In genomic region chr17:63452091-63452978, GRCh38 we compare ENCODE assay signal across 17 cellular contexts. TPM values are rescaled to one million over a fixed set of nuclear protein-coding genes. Genes with fewer than 3 reads are reported as not detected.
DNase-seq lines count a peak whose midpoint lies in the region; ATAC-seq, FAIRE-seq and TF ChIP-seq lines count a peak whose summit lies in the region.
"Had no signal": no experiment of that assay in that cellular context is flagged by ENCODE, and none has a peak within 500 bp of the region (broad histone marks: within the 10 kb centered on the region; RNA-seq: fewer than 3 reads in every experiment).

No MANE protein-coding gene starts in this region.

- no peak for ATAC-seq in left ventricle myocardium superior
- ATAC-seq in left cardiac atrium: no peak
- ATAC-seq: Panc1 had no signal

- DNase-seq in left ventricle myocardium superior (peak; percentile 19), left cardiac atrium (no peak), RWPE1 (ENCODE audit: low spot score) (no peak), glutamatergic neuron (no peak), small intestine (peak; percentile 95), C1 segment of cervical spinal cord (lab: John Stamatoyannopoulos, UW) (no peak), HTR-8/SVneo (ENCODE audit: insufficient read length, low spot score) (no peak), kidney tubule cell (ENCODE audit: low spot score) (no peak)
- DNase-seq: Caco-2; CD4-positive, CD25-positive, alpha-beta regulatory T cell; DMS53; NCI-H1436 treated with DMSO at 0.1 percent for 48 hours; NCI-H2029 treated with DMSO at 0.1 percent for 48 hours; Right ventricle myocardium superior had no signal

- no peaks in the 10 kb centered on the region for H3K36me3 Mint-ChIP-seq in glutamatergic neuron (ENCODE audit: unreplicated experiment)
- H3K36me3 Mint-ChIP-seq: CD4-positive, CD25-positive, alpha-beta regulatory T cell had no signal

- 29 to 68% (median 52%) methylated on average over 14 to 15 of the region's 15 CpGs for WGBS in small intestine, 3 donors

- H3K36me3 ChIP-seq in small intestine (ENCODE audit: control insufficient read depth in 2 of 2, insufficient read depth in 2 of 2, low read length in 2 of 2): no peaks in the 10 kb centered on the region

- TF ChIP-seq CTCF in RWPE1 (conservative IDR thresholded peaks at IDR 0.05; ENCODE audit: low read depth) (no peak), glutamatergic neuron (IDR thresholded peaks at IDR 0.05; ENCODE audit: partially characterized antibody, unreplicated experiment) (no peak)

- CTCF ChIA-PET in RWPE1 (lab: Yijun Ruan, JAX): interaction anchor here (0.5 to 2.4 kb wide), 3 partner anchors 11 to 333 kb away, joined by 3 to 8 read pairs (median 3); no protein-coding TSS in a partner anchor

- peaks cover 11% of the 10 kb centered on the region for H3K27me3 Mint-ChIP-seq in glutamatergic neuron (ENCODE audit: unreplicated experiment)

- FAIRE-seq in small intestine (lab: Jason Lieb, UNC) (no peak), HTR-8/SVneo (lab: Jason Lieb, UNC) (no peak)

- H3K9me3 Mint-ChIP-seq in glutamatergic neuron (ENCODE audit: unreplicated experiment): peaks cover 8% of the 10 kb centered on the region
- H3K9me3 Mint-ChIP-seq: CD4-positive, CD25-positive, alpha-beta regulatory T cell had no signal

- peaks cover 0 to 25% of the 10 kb centered on the region in 2 donors for H3K4me1 ChIP-seq in small intestine (ENCODE audit: control insufficient read depth in 2 of 2, insufficient read depth in 1 of 2, low read depth in 1 of 2, low read length in 1 of 2)

- H3K27ac ChIP-seq in RWPE1: peak overlapping the region; percentile 47
- H3K27ac ChIP-seq in small intestine (ENCODE audit: low read depth in 1 of 2, low read length in 1 of 2): peak overlapping the region; percentile 59 to 93
- H3K27ac ChIP-seq: KMS-11, SK-N-MC had no signal

- H3K4me1 Mint-ChIP-seq in glutamatergic neuron (ENCODE audit: low read depth, unreplicated experiment): peaks cover 15% of the 10 kb centered on the region

- POLR2A ChIA-PET in RWPE1 (lab: Yijun Ruan, JAX; ENCODE audit: low non-redundant PET): no interaction called here

- intact Hi-C loops in left ventricle myocardium superior (cut with micrococcal nuclease): no loop called here
- intact Hi-C loops in left cardiac atrium (cut with DNase I): no loop called here

- H3K4me3 Mint-ChIP-seq in glutamatergic neuron (ENCODE audit: unreplicated experiment): peak overlapping the region; percentile 52
- H3K4me3 Mint-ChIP-seq: CD4-positive, CD25-positive, alpha-beta regulatory T cell had no signal

- no peaks in the 10 kb centered on the region for H3K9me3 ChIP-seq in small intestine (ENCODE audit: control insufficient read depth, low read depth)
- H3K9me3 ChIP-seq: Caco-2 had no signal

- no peak overlapping the region for H3K4me3 ChIP-seq in small intestine (ENCODE audit: low read depth in 1 of 2, low read length in 2 of 2)
- H3K4me3 ChIP-seq: SK-N-MC had no signal

- no peaks in the 10 kb centered on the region for H3K27me3 ChIP-seq in small intestine (ENCODE audit: control insufficient read depth in 2 of 2, insufficient read depth in 2 of 2, low read length in 2 of 2)

- H3K27ac Mint-ChIP-seq in glutamatergic neuron (ENCODE audit: unreplicated experiment): no peak overlapping the region

RNA-seq across cellular contexts. Expression of gene CYB561, which starts 6.2 kb away (rescaled TPM):
- total RNA-seq in left ventricle myocardium superior (14.7 TPM), left cardiac atrium (10 to 100 TPM; 17.3 to 21.7 TPM), glutamatergic neuron (ENCODE audit: unreplicated experiment) (17.2 TPM)
- polyA plus RNA-seq in small intestine: 10 to 100 TPM; 18.4 to 60.2 (median 31.8) TPM

RNA-seq across cellular contexts. Expression of gene ACE, which starts 24.5 kb away (rescaled TPM):
- total RNA-seq in left ventricle myocardium superior (5.6 TPM), left cardiac atrium (1 to 10 TPM; 4.3 to 7.0 TPM), glutamatergic neuron (ENCODE audit: unreplicated experiment) (3.7 TPM)
- polyA plus RNA-seq in small intestine: 100 to 1,000 TPM in 2 of 3 donors, 10 to 100 TPM in 1; 49.6 to 216 (median 128) TPM

Comparison
In these comparisons a context has a peak if more than half of its experiments do, and no peak if none do; other contexts are left out.
1. DNase-seq: peak in left ventricle myocardium superior (single experiment) and small intestine (single experiment); none in left cardiac atrium (single experiment), RWPE1 (single experiment), glutamatergic neuron (single experiment), C1 segment of cervical spinal cord (0 of 14), HTR-8/SVneo (single experiment) and kidney tubule cell (single experiment).